ENCODE assay signal across 11 cellular contexts in genomic region chr10:29471483-29471859, GRCh38.
DNase-seq lines count a peak whose midpoint lies in the region; ATAC-seq and TF ChIP-seq lines count a peak whose summit lies in the region.
"Had no signal": no experiment of that assay in that cellular context is flagged by ENCODE, and none has a peak within 500 bp of the region (broad histone marks: within the 10 kb centered on the region; RNA-seq: fewer than 3 reads in every experiment).

No MANE protein-coding gene starts in this region.

- no peaks in the 10 kb centered on the region for H3K79me2 ChIP-seq in ACC112 (ENCODE audit: control insufficient read depth, insufficient read depth, low read length, unreplicated experiment)

- H3K27ac ChIP-seq in ACC112 (ENCODE audit: low read depth, low read length) = peak overlapping the region; percentile 63
- no peak overlapping the region for H3K27ac ChIP-seq in spleen

- DNase-seq in HPDE6-E6E7 (ENCODE audit: extremely low spot score) (peak; percentile 19), amniotic epithelial cell (ENCODE audit: low read depth) (peak; percentile 94), kidney glomerular epithelial cell (lab: John Stamatoyannopoulos, UW) (peak; percentile 79), spleen (no peak)
- DNase-seq: activated CD8-positive, alpha-beta memory T cell treated with anti-CD3 and anti-CD28 coated beads, Interleukin-2, amount 50 U/mL, for 48 hours; NCI-H526 treated with DMSO at 0.1 percent for 48 hours had no signal

- no peak overlapping the region for H2AFZ ChIP-seq in ACC112 (ENCODE audit: low read length, unreplicated experiment)

- no peak for TF ChIP-seq CTCF in spleen (IDR thresholded peaks at IDR 0.05 in 8 of 11, conservative IDR thresholded peaks at IDR 0.05 in 3 of 11)

- H3K4me3 ChIP-seq in ACC112 (ENCODE audit: low read depth, low read length) (no peak overlapping the region), spleen (no peak overlapping the region)

- intact Hi-C loops in spleen (cut with DNase I; ENCODE audit: low total_unique reads) = no loop called here

- no peak for ATAC-seq in GM21528 (IDR thresholded peaks at IDR 0.05; ENCODE audit: low FRiP score, unreplicated experiment)
- no peak for ATAC-seq in HG03095 (IDR thresholded peaks at IDR 0.05; ENCODE audit: unreplicated experiment)
- ATAC-seq in GM21390 (IDR thresholded peaks at IDR 0.05; ENCODE audit: unreplicated experiment) = no peak
- ATAC-seq: sciatic nerve had no signal

- 21 to 53% (median 26%) methylated on average over 1 of the region's 1 CpG for WGBS in spleen, 5 donors

- H3K36me3 ChIP-seq in ACC112 (ENCODE audit: insufficient read depth, low read length) = peaks cover 11% of the 10 kb centered on the region
- peaks cover 0 to 97% (median 16%) of the 10 kb centered on the region in 6 donors for H3K36me3 ChIP-seq in spleen

- no peaks in the 10 kb centered on the region for H3K9me3 ChIP-seq in spleen

- H3K27me3 ChIP-seq in ACC112 (ENCODE audit: insufficient read depth, low read length) = no peaks in the 10 kb centered on the region
- no peaks in the 10 kb centered on the region for H3K27me3 ChIP-seq in spleen (replicated peaks in 1 of 7)

- no peak for TF ChIP-seq POLR2A in spleen (IDR thresholded peaks at IDR 0.05)

- H3K4me1 ChIP-seq in ACC112 (ENCODE audit: control insufficient read depth, insufficient read depth, low read length, unreplicated experiment) (peaks cover 19% of the 10 kb centered on the region), spleen (no peaks in the 10 kb centered on the region)
